Comparison of ENCODE assay signal across 1 cellular context in the genomic region with DNA sequence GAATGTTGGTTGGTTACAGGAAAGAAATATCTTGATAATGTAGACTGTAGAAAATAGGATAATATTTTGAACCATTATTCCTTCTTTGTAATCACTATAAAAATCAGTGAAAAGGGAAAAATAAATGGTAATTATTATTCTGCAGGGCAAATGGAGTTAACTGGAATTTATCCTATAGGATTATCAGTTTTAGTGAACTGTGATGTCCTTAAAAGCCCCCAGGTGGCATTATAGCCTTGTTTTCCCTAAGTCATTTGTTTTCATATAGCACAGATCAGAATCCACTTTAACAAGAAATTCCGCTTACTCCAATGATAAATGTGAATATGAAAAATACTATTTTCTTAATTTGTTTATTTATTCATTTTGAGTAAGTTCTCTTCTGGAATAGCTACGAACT.
TF ChIP-seq lines count a peak whose summit lies in the region.

No MANE protein-coding gene starts in this region.

TF ChIP-seq in SK-N-SH treated with all-trans-retinoic acid at 6 μM for 48 hours, 23 proteins besides CTCF, POLR2A, EP300 and RAD21 (continued from another document):
- TF ChIP-seq, protein P1, sequence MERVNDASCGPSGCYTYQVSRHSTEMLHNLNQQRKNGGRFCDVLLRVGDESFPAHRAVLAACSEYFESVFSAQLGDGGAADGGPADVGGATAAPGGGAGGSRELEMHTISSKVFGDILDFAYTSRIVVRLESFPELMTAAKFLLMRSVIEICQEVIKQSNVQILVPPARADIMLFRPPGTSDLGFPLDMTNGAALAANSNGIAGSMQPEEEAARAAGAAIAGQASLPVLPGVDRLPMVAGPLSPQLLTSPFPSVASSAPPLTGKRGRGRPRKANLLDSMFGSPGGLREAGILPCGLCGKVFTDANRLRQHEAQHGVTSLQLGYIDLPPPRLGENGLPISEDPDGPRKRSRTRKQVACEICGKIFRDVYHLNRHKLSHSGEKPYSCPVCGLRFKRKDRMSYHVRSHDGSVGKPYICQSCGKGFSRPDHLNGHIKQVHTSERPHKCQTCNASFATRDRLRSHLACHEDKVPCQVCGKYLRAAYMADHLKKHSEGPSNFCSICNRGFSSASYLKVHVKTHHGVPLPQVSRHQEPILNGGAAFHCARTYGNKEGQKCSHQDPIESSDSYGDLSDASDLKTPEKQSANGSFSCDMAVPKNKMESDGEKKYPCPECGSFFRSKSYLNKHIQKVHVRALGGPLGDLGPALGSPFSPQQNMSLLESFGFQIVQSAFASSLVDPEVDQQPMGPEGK (CRISPR knock-in tag; IDR thresholded peaks at IDR 0.05; ENCODE audit: borderline replicate concordance), result no peak
- TF ChIP-seq ZNF8 (CRISPR knock-in tag; IDR thresholded peaks at IDR 0.05), result no peak
